Comparison of ENCODE assay signal across 28 cellular contexts in the genomic region with DNA sequence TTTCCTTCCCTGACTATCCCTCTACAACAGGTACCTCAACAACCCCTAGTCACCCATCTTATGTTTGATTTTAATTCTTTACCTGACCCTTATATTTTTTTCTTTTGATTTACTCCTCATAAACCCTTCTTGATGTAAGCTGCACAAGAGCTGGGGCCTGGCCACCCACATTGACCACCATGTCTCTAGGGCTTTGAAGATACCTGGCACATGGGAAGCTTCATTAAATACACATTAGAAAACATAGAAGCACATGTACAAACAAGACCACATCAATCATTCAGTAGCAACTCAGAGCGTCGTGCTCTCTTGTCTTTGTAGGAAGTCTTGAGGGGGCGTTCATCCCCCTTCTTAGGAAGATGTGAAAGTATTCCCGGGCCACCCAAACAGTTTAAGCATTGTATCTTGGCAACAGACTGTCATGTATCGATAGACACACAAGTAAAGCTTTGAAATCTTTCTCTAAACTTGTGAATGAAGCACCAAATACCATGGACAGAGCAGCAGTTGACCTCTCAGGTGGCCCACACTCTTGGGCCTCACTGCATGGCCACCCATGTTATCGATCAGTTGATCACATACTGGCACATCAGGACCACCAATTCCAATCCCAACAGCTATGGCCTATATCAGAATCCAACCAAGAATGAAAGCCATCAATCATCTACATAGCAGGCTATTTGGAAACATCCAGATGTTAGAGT.
"Had no signal": no experiment of that assay in that cellular context is flagged by ENCODE, and none has a peak within 500 bp of the region (broad histone marks: within the 10 kb centered on the region; RNA-seq: fewer than 3 reads in every experiment).

No MANE protein-coding gene starts in this region.

- H3K27ac Mint-ChIP-seq: activated CD4-positive, alpha-beta T cell treated with anti-CD3 and anti-CD28 coated beads, Interleukin-2, amount 10 ng/mL, durations not matched to agents 24 days and 14 days; activated CD8-positive, alpha-beta T cell treated with anti-CD3 and anti-CD28 coated beads for 36 hours; activated naive CD4-positive, alpha-beta T cell treated with anti-CD3 and anti-CD28 coated beads, Interleukin-2, amount 50 U/mL, for 24 hours; activated naive CD8-positive, alpha-beta T cell treated with anti-CD3 and anti-CD28 coated beads, Interleukin-2, amount 10 ng/mL, durations not matched to agents 7 days and 5 days; activated T-cell treated with anti-CD3 and anti-CD28 coated beads, Interleukin-2, amount 50 U/mL, for 24 hours; activated T-helper 2 cell treated with anti-CD3 and anti-CD28 coated beads, Interferon-gamma antibody, Interleukin-2, Interleukin-4, amounts not matched to agents 10 μg/mL and 5 μg/mL and 100 μg/mL, durations not matched to agents 14 hours and 24 hours and 36 hours; T-helper 1 cell treated with Interleukin-12 subunit alpha and Interleukin-12 subunit beta and Interleukin-4 antibody, amounts not matched to agents 30 μg/mL and 1 μg/mL, for 36 hours; T-helper 2 cell treated with Interferon-gamma antibody and Interleukin-4, amounts not matched to agents 5 μg/mL and 100 μg/mL, for 36 hours had no signal

- H3K4me3 Mint-ChIP-seq: activated CD4-positive, alpha-beta T cell treated with anti-CD3 and anti-CD28 coated beads, Interleukin-2, amount 10 ng/mL, durations not matched to agents 24 days and 14 days; activated CD8-positive, alpha-beta T cell treated with anti-CD3 and anti-CD28 coated beads for 36 hours; activated naive CD4-positive, alpha-beta T cell treated with anti-CD3 and anti-CD28 coated beads, Interleukin-2, amount 50 U/mL, for 24 hours; activated naive CD8-positive, alpha-beta T cell treated with anti-CD3 and anti-CD28 coated beads, Interleukin-2, amount 10 ng/mL, durations not matched to agents 7 days and 5 days; activated T-cell treated with anti-CD3 and anti-CD28 coated beads, Interleukin-2, amount 50 U/mL, for 24 hours; T-helper 1 cell treated with Interleukin-12 subunit alpha and Interleukin-12 subunit beta and Interleukin-4 antibody, amounts not matched to agents 30 μg/mL and 1 μg/mL, for 36 hours; T-helper 2 cell treated with Interferon-gamma antibody and Interleukin-4, amounts not matched to agents 5 μg/mL and 100 μg/mL, for 36 hours had no signal

- ATAC-seq: activated CD8-positive, alpha-beta T cell treated with anti-CD3 and anti-CD28 coated beads for 36 hours; body of pancreas had no signal

- H3K9me3 Mint-ChIP-seq: activated CD8-positive, alpha-beta T cell treated with anti-CD3 and anti-CD28 coated beads for 36 hours; activated naive CD4-positive, alpha-beta T cell treated with anti-CD3 and anti-CD28 coated beads, Interleukin-2, amount 50 U/mL, for 24 hours; activated T-cell treated with anti-CD3 and anti-CD28 coated beads, Interleukin-2, amount 50 U/mL, for 24 hours; activated T-helper 2 cell treated with anti-CD3 and anti-CD28 coated beads, Interferon-gamma antibody, Interleukin-2, Interleukin-4, amounts not matched to agents 10 μg/mL and 5 μg/mL and 100 μg/mL, durations not matched to agents 14 hours and 24 hours and 36 hours; T-helper 1 cell treated with Interleukin-12 subunit alpha and Interleukin-12 subunit beta and Interleukin-4 antibody, amounts not matched to agents 30 μg/mL and 1 μg/mL, for 36 hours; T-helper 2 cell treated with Interferon-gamma antibody and Interleukin-4, amounts not matched to agents 5 μg/mL and 100 μg/mL, for 36 hours had no signal

- H3K27me3 Mint-ChIP-seq: activated CD4-positive, alpha-beta T cell treated with anti-CD3 and anti-CD28 coated beads, Interleukin-2, amount 10 ng/mL, durations not matched to agents 24 days and 14 days; activated CD8-positive, alpha-beta T cell treated with anti-CD3 and anti-CD28 coated beads for 36 hours; activated naive CD4-positive, alpha-beta T cell treated with anti-CD3 and anti-CD28 coated beads, Interleukin-2, amount 50 U/mL, for 24 hours had no signal

- H3K4me1 Mint-ChIP-seq: activated CD4-positive, alpha-beta T cell treated with anti-CD3 and anti-CD28 coated beads, Interleukin-2, amount 10 ng/mL, durations not matched to agents 24 days and 14 days; activated naive CD4-positive, alpha-beta T cell treated with anti-CD3 and anti-CD28 coated beads, Interleukin-2, amount 50 U/mL, for 24 hours; activated naive CD8-positive, alpha-beta T cell treated with anti-CD3 and anti-CD28 coated beads, Interleukin-2, amount 10 ng/mL, durations not matched to agents 7 days and 5 days had no signal

- DNase-seq: activated CD4-positive, alpha-beta T cell treated with anti-CD3 and anti-CD28 coated beads, Interleukin-2, amount 10 ng/mL, durations not matched to agents 24 days and 14 days; activated CD4-positive, alpha-beta T cell treated with anti-CD3 and anti-CD28 coated beads, Interleukin-2, amount 50 U/mL, for 4 hours; activated CD8-positive, alpha-beta T cell treated with anti-CD3 and anti-CD28 coated beads for 36 hours; activated gamma-delta T cell; activated naive CD4-positive, alpha-beta T cell treated with Interleukin-2 at 50 U/mL for 16 hours; activated naive CD8-positive, alpha-beta T cell treated with anti-CD3 and anti-CD28 coated beads, Interleukin-2, amount 10 ng/mL, durations not matched to agents 7 days and 5 days; activated T-cell treated with anti-CD3 and anti-CD28 coated beads, Interleukin-2, amount 50 U/mL, for 24 hours; amygdala; body of pancreas; caudate nucleus; cerebellar nuclear complex; Kasumi-1; KG1; MG63; NCI-H1048; NCI-H1105 treated with DMSO at 0.1 percent for 48 hours; NCI-H1436; NCI-H1694; NCI-H1930; NCI-H345; NCI-H524 treated with DMSO at 0.1 percent for 48 hours; Peyer's patch; RPMI8226; SHP77 treated with DMSO at 0.1 percent for 48 hours had no signal
